11 cellular contexts compared by ENCODE assay signal in the genomic region with DNA sequence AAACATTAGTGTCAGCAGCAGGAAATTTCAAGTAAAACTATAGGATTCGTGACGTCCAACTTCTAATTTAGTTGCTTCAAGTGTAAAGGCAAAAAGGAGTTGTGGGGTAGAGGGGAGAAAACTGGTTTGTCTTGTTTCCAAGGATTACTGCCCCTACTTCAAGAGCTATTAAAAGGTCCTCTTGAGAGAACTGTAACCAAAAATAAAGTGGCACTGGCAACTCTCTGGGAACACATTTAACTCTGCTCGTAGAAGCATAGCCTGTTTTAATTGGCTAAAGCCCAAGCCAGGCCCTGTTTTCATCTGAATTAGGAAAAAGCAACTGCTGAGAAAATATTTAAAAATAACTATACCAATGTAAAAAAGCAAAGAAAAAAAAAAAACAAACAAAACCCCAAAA. TPM values are rescaled to one million over a fixed set of nuclear protein-coding genes. Genes with fewer than 3 reads are reported as not detected.
DNase-seq lines count a peak whose midpoint lies in the region; ATAC-seq, FAIRE-seq and TF ChIP-seq lines count a peak whose summit lies in the region.
"Had no signal": no experiment of that assay in that cellular context is flagged by ENCODE, and none has a peak within 500 bp of the region (broad histone marks: within the 10 kb centered on the region; RNA-seq: fewer than 3 reads in every experiment).

No MANE protein-coding gene starts in this region.

- DNase-seq in NCI-H1048 (lab: John Stamatoyannopoulos, UW) (peak; percentile 10), kidney (no peak), testis (peak; percentile 45), inferior parietal cortex (ENCODE audit: extremely low spot score) (no peak), islet precursor cell (no peak)
- DNase-seq in activated T-helper 1 cell treated with anti-CD3 and anti-CD28 coated beads, Interleukin-12 subunit alpha, Interleukin-12 subunit beta, Interleukin-2, Interleukin-4 antibody, amounts not matched to agents 30 ng/mL and 10 ng/mL and 1 ng/mL, durations not matched to agents 14 hours and 24 hours and 36 hours (ENCODE audit: low spot score): no peak
- DNase-seq: activated T-cell treated with anti-CD3 and anti-CD28 coated beads, Interleukin-2, amount 50 U/mL, for 48 hours had no signal

- peak; percentile 39 for FAIRE-seq in kidney (lab: Jason Lieb, UNC)

- peak overlapping the region in 1 of 2 donors; percentile 7 for H3K4me3 ChIP-seq in kidney (ENCODE audit: low read length in 2 of 2)
- H3K4me3 ChIP-seq in testis: no peak overlapping the region

- peaks cover 3% of the 10 kb centered on the region for H3K9me3 Mint-ChIP-seq in stimulated activated memory B cell treated with anti-CD40 and anti-IgM and Interleukin-4, amounts not matched to agents 10 μg/mL and 1 μg/mL and 100 μg/mL, for 72 hours
- H3K9me3 Mint-ChIP-seq in activated T-helper 1 cell treated with anti-CD3 and anti-CD28 coated beads, Interleukin-12 subunit alpha, Interleukin-12 subunit beta, Interleukin-2, Interleukin-4 antibody, amounts not matched to agents 30 ng/mL and 10 ng/mL and 1 ng/mL, durations not matched to agents 14 hours and 24 hours and 36 hours: peaks cover 3% of the 10 kb centered on the region

- 37 to 38% methylated on average over 3 of the region's 3 CpGs for WGBS in testis, 2 donors

- TF ChIP-seq CTCF in VCaP (conservative IDR thresholded peaks at IDR 0.05): no peak
- TF ChIP-seq CTCF in kidney (IDR thresholded peaks at IDR 0.05; ENCODE audit: borderline replicate concordance, extremely low read depth, insufficient read depth): no peak
- no peak for TF ChIP-seq CTCF in testis (IDR thresholded peaks at IDR 0.05)

- peaks cover 21% of the 10 kb centered on the region for H3K27me3 Mint-ChIP-seq in stimulated activated memory B cell treated with anti-CD40 and anti-IgM and Interleukin-4, amounts not matched to agents 10 μg/mL and 1 μg/mL and 100 μg/mL, for 72 hours
- peaks cover 29% of the 10 kb centered on the region for H3K27me3 Mint-ChIP-seq in activated T-helper 1 cell treated with anti-CD3 and anti-CD28 coated beads, Interleukin-12 subunit alpha, Interleukin-12 subunit beta, Interleukin-2, Interleukin-4 antibody, amounts not matched to agents 30 ng/mL and 10 ng/mL and 1 ng/mL, durations not matched to agents 14 hours and 24 hours and 36 hours (ENCODE audit: insufficient read depth)

- H3K27ac Mint-ChIP-seq in stimulated activated memory B cell treated with anti-CD40 and anti-IgM and Interleukin-4, amounts not matched to agents 10 μg/mL and 1 μg/mL and 100 μg/mL, for 72 hours: no peak overlapping the region
- H3K27ac Mint-ChIP-seq in activated T-helper 1 cell treated with anti-CD3 and anti-CD28 coated beads, Interleukin-12 subunit alpha, Interleukin-12 subunit beta, Interleukin-2, Interleukin-4 antibody, amounts not matched to agents 30 ng/mL and 10 ng/mL and 1 ng/mL, durations not matched to agents 14 hours and 24 hours and 36 hours: no peak overlapping the region
- H3K27ac Mint-ChIP-seq: dendritic cell treated with granulocyte-macrophage colony-stimulating factor and Interleukin-4, amounts not matched to agents 40 ng/mL and 50 ng/mL, for 4 days had no signal

- H3K27ac ChIP-seq in VCaP: peak overlapping the region; percentile 84
- H3K27ac ChIP-seq in kidney (ENCODE audit: low read depth in 2 of 2, low read length in 2 of 2): peak overlapping the region; percentile 45 to 69
- H3K27ac ChIP-seq in testis: no peak overlapping the region
- H3K27ac ChIP-seq: KMS-11 had no signal

- H3K36me3 Mint-ChIP-seq in stimulated activated memory B cell treated with anti-CD40 and anti-IgM and Interleukin-4, amounts not matched to agents 10 μg/mL and 1 μg/mL and 100 μg/mL, for 72 hours: no peaks in the 10 kb centered on the region
- peaks cover 2% of the 10 kb centered on the region for H3K36me3 Mint-ChIP-seq in activated T-helper 1 cell treated with anti-CD3 and anti-CD28 coated beads, Interleukin-12 subunit alpha, Interleukin-12 subunit beta, Interleukin-2, Interleukin-4 antibody, amounts not matched to agents 30 ng/mL and 10 ng/mL and 1 ng/mL, durations not matched to agents 14 hours and 24 hours and 36 hours (ENCODE audit: low read depth)

- intact Hi-C loops in kidney (cut with DNase I): no loop called here
- intact Hi-C loops in testis (cut with DNase I; ENCODE audit: low total_unique reads): no loop called here
- intact Hi-C loops in activated T-helper 1 cell treated with anti-CD3 and anti-CD28 coated beads, Interleukin-12 subunit alpha, Interleukin-12 subunit beta, Interleukin-2, Interleukin-4 antibody, amounts not matched to agents 30 ng/mL and 10 ng/mL and 1 ng/mL, durations not matched to agents 14 hours and 24 hours and 36 hours (cut with micrococcal nuclease): no loop called here

- H3K36me3 ChIP-seq in kidney (ENCODE audit: control insufficient read depth in 1 of 2, insufficient read depth in 2 of 2, low read length in 2 of 2) (no peaks in the 10 kb centered on the region), testis (ENCODE audit: low read depth, missing control alignments) (no peaks in the 10 kb centered on the region)

- H3K9me3 ChIP-seq in kidney (ENCODE audit: control insufficient read depth in 1 of 2, low read length in 2 of 2) (no peaks in the 10 kb centered on the region), testis (no peaks in the 10 kb centered on the region)

- TF ChIP-seq POLR2A in testis (IDR thresholded peaks at IDR 0.05): no peak

- H3K9ac ChIP-seq in kidney (ENCODE audit: low read length in 2 of 2): no peak overlapping the region
- H3K9ac ChIP-seq: KMS-11 had no signal

- H3K4me3 Mint-ChIP-seq in stimulated activated memory B cell treated with anti-CD40 and anti-IgM and Interleukin-4, amounts not matched to agents 10 μg/mL and 1 μg/mL and 100 μg/mL, for 72 hours: no peak overlapping the region
- no peak overlapping the region for H3K4me3 Mint-ChIP-seq in activated T-helper 1 cell treated with anti-CD3 and anti-CD28 coated beads, Interleukin-12 subunit alpha, Interleukin-12 subunit beta, Interleukin-2, Interleukin-4 antibody, amounts not matched to agents 30 ng/mL and 10 ng/mL and 1 ng/mL, durations not matched to agents 14 hours and 24 hours and 36 hours
- H3K4me3 Mint-ChIP-seq: dendritic cell treated with granulocyte-macrophage colony-stimulating factor and Interleukin-4, amounts not matched to agents 40 ng/mL and 50 ng/mL, for 4 days had no signal

- no peak for ATAC-seq in stimulated activated memory B cell treated with anti-CD40 and anti-IgM and Interleukin-4, amounts not matched to agents 10 μg/mL and 1 μg/mL and 100 μg/mL, for 72 hours

- H3K4me1 ChIP-seq in kidney (ENCODE audit: control insufficient read depth in 1 of 2, insufficient read depth in 1 of 2, low read depth in 1 of 2, low read length in 2 of 2) (peaks cover 10 to 13% of the 10 kb centered on the region in 2 donors), testis (no peaks in the 10 kb centered on the region)

- H3K4me1 Mint-ChIP-seq in stimulated activated memory B cell treated with anti-CD40 and anti-IgM and Interleukin-4, amounts not matched to agents 10 μg/mL and 1 μg/mL and 100 μg/mL, for 72 hours: no peaks in the 10 kb centered on the region
- H3K4me1 Mint-ChIP-seq in activated T-helper 1 cell treated with anti-CD3 and anti-CD28 coated beads, Interleukin-12 subunit alpha, Interleukin-12 subunit beta, Interleukin-2, Interleukin-4 antibody, amounts not matched to agents 30 ng/mL and 10 ng/mL and 1 ng/mL, durations not matched to agents 14 hours and 24 hours and 36 hours (ENCODE audit: low read depth): no peaks in the 10 kb centered on the region

- H3K27me3 ChIP-seq in testis: no peaks in the 10 kb centered on the region

RNA-seq across cellular contexts. Expression of a gene that starts 51.8 kb away (rescaled TPM):
- 46.8 TPM for total RNA-seq in kidney
- polyA plus RNA-seq in kidney (ENCODE audit: insufficient read depth, low read depth, low replicate concordance): 24.6 TPM
- total RNA-seq in testis: 100 to 1,000 TPM in 1 of 2 donors, 10 to 100 TPM in 1; 73.0 to 304 TPM
- 224 TPM for polyA plus RNA-seq in testis (ENCODE audit: insufficient read depth, low read depth, low replicate concordance)
- 53.8 and 59.9 TPM in 2 replicates for total RNA-seq in activated T-helper 1 cell treated with anti-CD3 and anti-CD28 coated beads, Interleukin-12 subunit alpha, Interleukin-12 subunit beta, Interleukin-2, Interleukin-4 antibody, amounts not matched to agents 30 ng/mL and 10 ng/mL and 1 ng/mL, durations not matched to agents 14 hours and 24 hours and 36 hours

RNA-seq across cellular contexts. Expression of a gene that starts 55.4 kb away (rescaled TPM):
- total RNA-seq in kidney (64.0 TPM), testis (10 to 100 TPM; 30.7 to 35.2 TPM)
- polyA plus RNA-seq in kidney (ENCODE audit: insufficient read depth, low read depth, low replicate concordance) (130 TPM), testis (ENCODE audit: insufficient read depth, low read depth, low replicate concordance) (55.7 TPM)
- total RNA-seq in activated T-helper 1 cell treated with anti-CD3 and anti-CD28 coated beads, Interleukin-12 subunit alpha, Interleukin-12 subunit beta, Interleukin-2, Interleukin-4 antibody, amounts not matched to agents 30 ng/mL and 10 ng/mL and 1 ng/mL, durations not matched to agents 14 hours and 24 hours and 36 hours: 11.6 and 13.9 TPM in 2 replicates

Comparison
In these comparisons a context has a peak if more than half of its experiments do, and no peak if none do; other contexts are left out.
1. DNase-seq: peak in NCI-H1048 (single experiment) and testis (single experiment); none in kidney (single experiment), inferior parietal cortex (single experiment), islet precursor cell (single experiment) and activated T-helper 1 cell treated with anti-CD3 and anti-CD28 coated beads, Interleukin-12 subunit alpha, Interleukin-12 subunit beta, Interleukin-2, Interleukin-4 antibody, amounts not matched to agents 30 ng/mL and 10 ng/mL and 1 ng/mL, durations not matched to agents 14 hours and 24 hours and 36 hours (single experiment).
2. H3K27ac ChIP-seq: peak in VCaP (single experiment) and kidney (2 of 2); none in testis (0 of 2).